9 cellular contexts compared by ENCODE assay signal in the genomic region with DNA sequence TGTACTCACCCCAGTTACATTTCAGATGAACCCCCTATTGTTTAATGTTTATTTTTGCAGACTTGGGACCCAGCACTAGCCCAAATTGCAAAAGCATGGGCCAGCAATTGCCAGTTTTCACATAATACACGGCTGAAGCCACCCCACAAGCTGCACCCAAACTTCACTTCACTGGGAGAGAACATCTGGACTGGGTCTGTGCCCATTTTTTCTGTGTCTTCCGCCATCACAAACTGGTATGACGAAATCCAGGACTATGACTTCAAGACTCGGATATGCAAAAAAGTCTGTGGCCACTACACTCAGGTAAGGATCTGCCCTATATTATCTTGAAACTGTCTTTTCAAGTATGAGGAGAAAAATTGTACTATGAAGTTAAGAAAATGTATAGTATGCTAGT. TPM values are rescaled to one million over a fixed set of nuclear protein-coding genes. Genes with fewer than 3 reads are reported as not detected.
DNase-seq lines count a peak whose midpoint lies in the region; ATAC-seq, FAIRE-seq and TF ChIP-seq lines count a peak whose summit lies in the region.
"Had no signal": no experiment of that assay in that cellular context is flagged by ENCODE, and none has a peak within 500 bp of the region (broad histone marks: within the 10 kb centered on the region; RNA-seq: fewer than 3 reads in every experiment).

No MANE protein-coding gene starts in this region.

- CTCF ChIA-PET in HepG2 (lab: Yijun Ruan, JAX; ENCODE audit: low intra/inter-chr PET ratio, low total read pairs): no interaction called here

- H3K36me3 ChIP-seq in HepG2 (replicated peaks in 1 of 2; ENCODE audit: control insufficient read depth in 1 of 2, insufficient read depth in 2 of 2, low read length in 2 of 2) (no peaks in the 10 kb centered on the region), aorta (ENCODE audit: control insufficient read depth in 1 of 2, insufficient read depth in 2 of 2, low read length in 1 of 2) (peaks cover 0 to 2% of the 10 kb centered on the region in 2 donors)

- H3K27me3 ChIP-seq in HepG2 (ENCODE audit: control insufficient read depth in 1 of 2, insufficient read depth in 2 of 2, low read length in 2 of 2) (no peaks in the 10 kb centered on the region), aorta (ENCODE audit: control insufficient read depth in 1 of 2, insufficient read depth in 2 of 2, low read length in 1 of 2) (no peaks in the 10 kb centered on the region)

- H3K27ac Mint-ChIP-seq in activated T-helper 2 cell treated with anti-CD3 and anti-CD28 coated beads, Interferon-gamma antibody, Interleukin-2, Interleukin-4, amounts not matched to agents 10 μg/mL and 5 μg/mL and 100 μg/mL, durations not matched to agents 14 hours and 24 hours and 36 hours: peak overlapping the region; percentile 92

- peaks cover 26% of the 10 kb centered on the region for H3K4me1 ChIP-seq in HepG2 (ENCODE audit: insufficient read depth, low read length)
- H3K4me1 ChIP-seq in aorta (ENCODE audit: control insufficient read depth in 1 of 2, insufficient read depth in 2 of 2, low read length in 2 of 2): peaks cover 0 to 3% of the 10 kb centered on the region in 2 donors

- no peak for TF ChIP-seq CTCF in HepG2 (CRISPR knock-in tag; IDR thresholded peaks at IDR 0.05)

- TF ChIP-seq EP300 in HepG2 (IDR thresholded peaks at IDR 0.05; ENCODE audit: low read depth in 2 of 2, low read length in 2 of 2): no peak
- TF ChIP-seq EP300 in HepG2 (CRISPR knock-in tag; IDR thresholded peaks at IDR 0.05; ENCODE audit: borderline replicate concordance): no peak

- no peak for FAIRE-seq in HepG2 (lab: Jason Lieb, UNC)
- FAIRE-seq: G401.6 had no signal

- no TSS peak for BruUV-seq in HepG2 (replicated peaks; lab: Mats Ljungman, UMichigan)

- peaks cover 13% of the 10 kb centered on the region for H3K36me3 Mint-ChIP-seq in activated T-helper 2 cell treated with anti-CD3 and anti-CD28 coated beads, Interferon-gamma antibody, Interleukin-2, Interleukin-4, amounts not matched to agents 10 μg/mL and 5 μg/mL and 100 μg/mL, durations not matched to agents 14 hours and 24 hours and 36 hours (ENCODE audit: low read depth)

- no peak overlapping the region for H2AFZ ChIP-seq in HepG2 (ENCODE audit: low read length)

- no peaks in the 10 kb centered on the region for H3K9me3 ChIP-seq in HepG2 (ENCODE audit: low read length)
- H3K9me3 ChIP-seq in aorta (ENCODE audit: control insufficient read depth, low read length): no peaks in the 10 kb centered on the region

- H3K4me1 Mint-ChIP-seq in activated T-helper 2 cell treated with anti-CD3 and anti-CD28 coated beads, Interferon-gamma antibody, Interleukin-2, Interleukin-4, amounts not matched to agents 10 μg/mL and 5 μg/mL and 100 μg/mL, durations not matched to agents 14 hours and 24 hours and 36 hours (ENCODE audit: low read depth): peaks cover 70% of the 10 kb centered on the region

- ATAC-seq in left ventricle myocardium superior: peak; percentile 6
- ATAC-seq in left cardiac atrium: no peak
- no peak for ATAC-seq in HepG2
- no peak for ATAC-seq in aorta (ENCODE audit: low FRiP score)
- ATAC-seq in GM18873 (IDR thresholded peaks at IDR 0.05; ENCODE audit: low FRiP score, unreplicated experiment): no peak

- 76% methylated on average over 4 of the region's 4 CpGs for WGBS in HepG2 (ENCODE audit: low lambda C conversion rate)
- WGBS in aorta, 2 donors: 2 to 5% methylated on average over 4 of the region's 4 CpGs

- in situ Hi-C loops in HepG2 (cut with HindIII; ENCODE audit: extremely low pct_ligation_motif_present, low pct_unique_long_range_greater_than_20kb): no loop called here

- peak overlapping the region; percentile 67; the same call in 1 of the 2 replicates for H3K4me2 ChIP-seq in HepG2 (ENCODE audit: low read depth, low read length)

- intact Hi-C loops in left ventricle myocardium superior (cut with micrococcal nuclease) (no loop called here), left cardiac atrium (cut with DNase I) (loop anchor here in 1 of 2 donors (10.0 kb wide), 1 partner anchor 87 kb away; the partner anchor contains the start of gene GLIPR1L2), HepG2 (cut with micrococcal nuclease; ENCODE audit: unreplicated experiment) (loop anchor here (2.0 to 10.0 kb wide), 3 partner anchors 793 to 976 kb away; partner anchors contain the start of gene BBS10), aorta (cut with DNase I) (loop anchor here (2.0 to 5.0 kb wide), 3 partner anchors 91 to 149 kb away; partner anchors contain the start of genes GLIPR1L1 (in 2 of the 2), CAPS2 (in 1 of the 2) and GLIPR1L2 (in 1 of the 2))
- intact Hi-C loops in activated T-helper 2 cell treated with anti-CD3 and anti-CD28 coated beads, Interferon-gamma antibody, Interleukin-2, Interleukin-4, amounts not matched to agents 10 μg/mL and 5 μg/mL and 100 μg/mL, durations not matched to agents 14 hours and 24 hours and 36 hours (cut with micrococcal nuclease): loop anchor here (2.0 to 10.0 kb wide), 6 partner anchors 463 to 1077 kb away; partner anchors contain the start of gene OSBPL8

- TF ChIP-seq POLR2A in HepG2 (IDR thresholded peaks at IDR 0.05; ENCODE audit: insufficient read depth in 1 of 2, low read depth in 2 of 2, low read length in 2 of 2): no peak

- no peak for TF ChIP-seq RAD21 in HepG2 (CRISPR knock-in tag; IDR thresholded peaks at IDR 0.05)

- no peaks in the 10 kb centered on the region for H3K9me3 Mint-ChIP-seq in activated T-helper 2 cell treated with anti-CD3 and anti-CD28 coated beads, Interferon-gamma antibody, Interleukin-2, Interleukin-4, amounts not matched to agents 10 μg/mL and 5 μg/mL and 100 μg/mL, durations not matched to agents 14 hours and 24 hours and 36 hours

- H3K27ac ChIP-seq in HepG2 (ENCODE audit: extremely low read length, insufficient read depth, low read length) (no peak overlapping the region), aorta (ENCODE audit: low read depth in 1 of 2, low read length in 2 of 2) (peak overlapping the region; percentile 64 to 97)

- H3K79me2 ChIP-seq in HepG2 (ENCODE audit: insufficient read depth, low read length): no peaks in the 10 kb centered on the region

- no peak overlapping the region; a peak in 1 of 6 replicates for H3K4me3 ChIP-seq in HepG2 (replicated peaks in 1 of 3; ENCODE audit: insufficient read depth in 1 of 3, low read depth in 2 of 3, low read length in 3 of 3)
- peak overlapping the region; percentile 99 to 100 for H3K4me3 ChIP-seq in aorta (ENCODE audit: low read length in 2 of 2)

- H4K20me1 ChIP-seq in HepG2 (ENCODE audit: insufficient read depth, low read length): no peaks in the 10 kb centered on the region

- POLR2A ChIA-PET in HepG2 (lab: Yijun Ruan, JAX): interaction anchor here (0.7 kb wide), 1 partner anchor 23 kb away, joined by 3 read pairs; no protein-coding TSS in a partner anchor

- DNase-seq in left ventricle myocardium superior (no peak), left cardiac atrium (no peak), HepG2 (ENCODE audit: low spot score) (no peak), aorta (no peak), NCI-H526 treated with DMSO at 0.1 percent for 48 hours (lab: John Stamatoyannopoulos, UW) (no peak), NCI-H2171 (lab: John Stamatoyannopoulos, UW) (no peak)
- no peak for DNase-seq in activated T-helper 2 cell treated with anti-CD3 and anti-CD28 coated beads, Interferon-gamma antibody, Interleukin-2, Interleukin-4, amounts not matched to agents 10 μg/mL and 5 μg/mL and 100 μg/mL, durations not matched to agents 14 hours and 24 hours and 36 hours (ENCODE audit: low spot score)

- H3K4me3 Mint-ChIP-seq in activated T-helper 2 cell treated with anti-CD3 and anti-CD28 coated beads, Interferon-gamma antibody, Interleukin-2, Interleukin-4, amounts not matched to agents 10 μg/mL and 5 μg/mL and 100 μg/mL, durations not matched to agents 14 hours and 24 hours and 36 hours (ENCODE audit: low read depth): peak overlapping the region; percentile 87

- peaks cover 1% of the 10 kb centered on the region for H3K27me3 Mint-ChIP-seq in activated T-helper 2 cell treated with anti-CD3 and anti-CD28 coated beads, Interferon-gamma antibody, Interleukin-2, Interleukin-4, amounts not matched to agents 10 μg/mL and 5 μg/mL and 100 μg/mL, durations not matched to agents 14 hours and 24 hours and 36 hours (ENCODE audit: low read depth)

- H3K9ac ChIP-seq in HepG2 (ENCODE audit: insufficient read depth, low read depth, low read length): no peak overlapping the region

RNA-seq across cellular contexts. Expression of gene GLIPR1, which starts 1.2 kb away (rescaled TPM):
- total RNA-seq in left ventricle myocardium superior (8.8 TPM), left cardiac atrium (10 to 100 TPM; 20.2 to 28.8 TPM), HepG2 (2016; rRNA removed; fragmentation: Illumina TruSeq; extraction: Trizol) (2.8 and 5.0 TPM in 2 replicates), aorta (100 to 1,000 TPM; 152 to 230 TPM)
- 7.4 and 7.6 TPM in 2 replicates for total RNA-seq in activated T-helper 2 cell treated with anti-CD3 and anti-CD28 coated beads, Interferon-gamma antibody, Interleukin-2, Interleukin-4, amounts not matched to agents 10 μg/mL and 5 μg/mL and 100 μg/mL, durations not matched to agents 14 hours and 24 hours and 36 hours
- total RNA-seq in HepG2 (2016; cell fraction: cytosol; rRNA removed; fragmentation: Illumina TruSeq; extraction: Trizol; ENCODE audit: low read depth): 0.97 and 2.2 TPM in 2 replicates
- total RNA-seq in HepG2 (2016; cell fraction: insoluble cytoplasmic fraction; rRNA removed; fragmentation: Illumina TruSeq; extraction: Trizol): 3.7 and 6.0 TPM in 2 replicates
- total RNA-seq in HepG2 (2016; cell fraction: membrane; rRNA removed; fragmentation: Illumina TruSeq; extraction: Trizol): 1.9 and 4.2 TPM in 2 replicates
- total RNA-seq in HepG2 (2016; cell fraction: nucleus; rRNA removed; fragmentation: Illumina TruSeq; extraction: Trizol): 5.3 TPM in 2 replicates
- polyA plus RNA-seq in HepG2 (2011; rRNA removed) (1.9 and 4.9 TPM in 2 replicates), aorta (10 to 100 TPM; 41.3 to 47.8 TPM)
- 1.4 and 4.8 TPM in 2 replicates for polyA plus RNA-seq in HepG2 (2011; cell fraction: cytosol; rRNA removed)
- polyA plus RNA-seq in HepG2 (2011; cell fraction: nucleus; rRNA removed): 2.1 and 2.5 TPM in 2 replicates
- 2.8 and 3.5 TPM in 2 replicates for polyA plus RNA-seq in HepG2 (2012)
- polyA plus RNA-seq in HepG2 (2016; cell fraction: cytosol; fragmentation: Illumina TruSeq; extraction: Trizol; ENCODE audit: low read depth): 3.4 and 3.8 TPM in 2 replicates
- 3.4 and 4.5 TPM in 2 replicates for polyA plus RNA-seq in HepG2 (2016; cell fraction: insoluble cytoplasmic fraction; fragmentation: Illumina TruSeq; extraction: Trizol; ENCODE audit: low read depth)
- 3.0 TPM in 2 replicates for polyA plus RNA-seq in HepG2 (2016; cell fraction: membrane; fragmentation: Illumina TruSeq; extraction: Trizol; ENCODE audit: low read depth)
- 9.2 and 10.3 TPM in 2 replicates for polyA plus RNA-seq in HepG2 (2016; cell fraction: nucleus; fragmentation: Illumina TruSeq; extraction: Trizol; ENCODE audit: insufficient read depth, low read depth)
- polyA minus RNA-seq in HepG2 (2011; rRNA and poly(A)+ RNA removed; ENCODE audit: low replicate concordance): 0.30 and 1.9 TPM in 2 replicates
- polyA minus RNA-seq in HepG2 (2011; cell fraction: cytosol; rRNA and poly(A)+ RNA removed): 0.35 and 2.6 TPM in 2 replicates
- polyA minus RNA-seq in HepG2 (2011; cell fraction: nucleus; rRNA and poly(A)+ RNA removed): 4.8 and 7.2 TPM in 2 replicates

RNA-seq across cellular contexts. Expression of gene KRR1, which starts 29.6 kb away (rescaled TPM):
- total RNA-seq in left ventricle myocardium superior (29.7 TPM), left cardiac atrium (10 to 100 TPM; 30.0 to 37.9 TPM), HepG2 (2016; rRNA removed; fragmentation: Illumina TruSeq; extraction: Trizol) (103 and 161 TPM in 2 replicates), aorta (10 to 100 TPM; 38.6 to 42.5 TPM)
- 114 and 119 TPM in 2 replicates for total RNA-seq in activated T-helper 2 cell treated with anti-CD3 and anti-CD28 coated beads, Interferon-gamma antibody, Interleukin-2, Interleukin-4, amounts not matched to agents 10 μg/mL and 5 μg/mL and 100 μg/mL, durations not matched to agents 14 hours and 24 hours and 36 hours
- 8.5 and 10.4 TPM in 2 replicates for total RNA-seq in HepG2 (2016; cell fraction: cytosol; rRNA removed; fragmentation: Illumina TruSeq; extraction: Trizol; ENCODE audit: low read depth)
- 98.7 and 161 TPM in 2 replicates for total RNA-seq in HepG2 (2016; cell fraction: insoluble cytoplasmic fraction; rRNA removed; fragmentation: Illumina TruSeq; extraction: Trizol)
- 15.5 and 22.5 TPM in 2 replicates for total RNA-seq in HepG2 (2016; cell fraction: membrane; rRNA removed; fragmentation: Illumina TruSeq; extraction: Trizol)
- 70.4 and 75.4 TPM in 2 replicates for total RNA-seq in HepG2 (2016; cell fraction: nucleus; rRNA removed; fragmentation: Illumina TruSeq; extraction: Trizol)
- polyA plus RNA-seq in HepG2 (2011; rRNA removed) (12.4 and 19.3 TPM in 2 replicates), aorta (10 to 100 TPM in 1 of 2 donors, 1 to 10 TPM in 1; 3.8 to 17.8 TPM)
- 6.2 and 9.4 TPM in 2 replicates for polyA plus RNA-seq in HepG2 (2011; cell fraction: cytosol; rRNA removed)
- 12.0 and 14.6 TPM in 2 replicates for polyA plus RNA-seq in HepG2 (2011; cell fraction: nucleus; rRNA removed)
- 27.2 and 40.7 TPM in 2 replicates for polyA plus RNA-seq in HepG2 (2012)
- polyA plus RNA-seq in HepG2 (2016; cell fraction: cytosol; fragmentation: Illumina TruSeq; extraction: Trizol; ENCODE audit: low read depth): 2.2 and 3.6 TPM in 2 replicates
- 112 and 126 TPM in 2 replicates for polyA plus RNA-seq in HepG2 (2016; cell fraction: insoluble cytoplasmic fraction; fragmentation: Illumina TruSeq; extraction: Trizol; ENCODE audit: low read depth)
- polyA plus RNA-seq in HepG2 (2016; cell fraction: membrane; fragmentation: Illumina TruSeq; extraction: Trizol; ENCODE audit: low read depth): 5.4 and 6.5 TPM in 2 replicates
- 71.8 and 72.7 TPM in 2 replicates for polyA plus RNA-seq in HepG2 (2016; cell fraction: nucleus; fragmentation: Illumina TruSeq; extraction: Trizol; ENCODE audit: insufficient read depth, low read depth)
- 5.2 and 9.7 TPM in 2 replicates for polyA minus RNA-seq in HepG2 (2011; rRNA and poly(A)+ RNA removed; ENCODE audit: low replicate concordance)
- 12.0 and 21.5 TPM in 2 replicates for polyA minus RNA-seq in HepG2 (2011; cell fraction: cytosol; rRNA and poly(A)+ RNA removed)
- polyA minus RNA-seq in HepG2 (2011; cell fraction: nucleus; rRNA and poly(A)+ RNA removed): 83.9 and 96.6 TPM in 2 replicates

Comparison
In these comparisons a context has a peak if more than half of its experiments do, and no peak if none do; other contexts are left out.
1. H3K4me3 ChIP-seq: peak in aorta (2 of 2); none in HepG2 (0 of 3).
2. RNA of gene GLIPR1, which starts 1.2 kb away (total RNA-seq): 152 to 230 TPM in aorta; 20.2 to 28.8 TPM in left cardiac atrium, 8.8 TPM in left ventricle myocardium superior (single experiment), 7.4 to 7.6 TPM in activated T-helper 2 cell treated with anti-CD3 and anti-CD28 coated beads, Interferon-gamma antibody, Interleukin-2, Interleukin-4, amounts not matched to agents 10 μg/mL and 5 μg/mL and 100 μg/mL, durations not matched to agents 14 hours and 24 hours and 36 hours and 0.97 to 6.0 TPM in HepG2; every median in the first group is over 4 times any median in the second.